In genomic region chr5:138331449-138332368, GRCh38 we compare ENCODE assay signal across 8 cellular contexts.
DNase-seq lines count a peak whose midpoint lies in the region; ATAC-seq and FAIRE-seq lines count a peak whose summit lies in the region.

CDC25C (minus strand) TSS chr5:138331804; CDS start chr5:138331180, 624 bp downstream.

- ATAC-seq in GM19043 (IDR thresholded peaks at IDR 0.05; ENCODE audit: low read depth, unreplicated experiment): peak; percentile 99
- peak; percentile 100 for ATAC-seq in HG03354 (IDR thresholded peaks at IDR 0.05; ENCODE audit: poor library complexity, severe bottlenecking, unreplicated experiment)

- peak; percentile 99 for DNase-seq in AG20443 (ENCODE audit: low spot score)
- DNase-seq in NCI-H446 (lab: John Stamatoyannopoulos, UW): peak; percentile 96 to 98
- peak; percentile 95 for DNase-seq in activated CD4-positive, CD25-positive, alpha-beta regulatory T cell treated with anti-CD3 and anti-CD28 coated beads, Interleukin-2, amount 50 U/mL, for 16 hours (ENCODE audit: low read depth, low spot score)
- peak; percentile 96 to 99 for DNase-seq in cerebellar nuclear complex (lab: John Stamatoyannopoulos, UW)
- DNase-seq in stimulated activated CD4-positive, alpha-beta T cell treated with anti-CD3 and anti-CD28 coated beads, Interleukin-12 subunit alpha, Interleukin-12 subunit beta, amount 100 ng/mL, for 4 hours: peak; percentile 90

- FAIRE-seq in islet of Langerhans (lab: Jason Lieb, UNC): peak; percentile 81

Comparison
In these comparisons a context has a peak if more than half of its experiments do, and no peak if none do; other contexts are left out.
1. Peak in every context shown above with its lines: DNase-seq and ATAC-seq.